In the genomic region with DNA sequence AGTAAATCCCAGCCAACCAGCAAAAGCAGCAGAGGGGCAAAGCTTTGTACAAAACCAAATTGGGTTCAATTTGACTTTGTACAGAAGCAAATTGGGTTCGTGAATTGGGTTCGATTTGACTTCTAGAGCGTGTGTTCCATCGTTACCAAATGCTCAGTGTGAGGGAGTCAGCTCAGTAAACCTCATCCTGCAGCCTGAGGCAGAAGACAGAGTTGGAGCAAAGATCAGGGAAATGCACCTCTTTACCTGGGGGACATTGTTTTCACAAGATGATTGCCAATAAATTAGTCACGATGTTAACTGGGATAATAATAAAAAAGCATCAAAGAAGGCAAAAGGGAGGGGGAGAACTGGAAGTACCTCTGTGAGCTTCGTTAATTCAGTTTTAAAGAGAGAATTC, we compare ENCODE assay signal across 10 cellular contexts. TPM values are rescaled to one million over a fixed set of nuclear protein-coding genes. Genes with fewer than 3 reads are reported as not detected.
DNase-seq lines count a peak whose midpoint lies in the region; ATAC-seq and TF ChIP-seq lines count a peak whose summit lies in the region.
"Had no signal": no experiment of that assay in that cellular context is flagged by ENCODE, and none has a peak within 500 bp of the region (broad histone marks: within the 10 kb centered on the region; RNA-seq: fewer than 3 reads in every experiment).

No MANE protein-coding gene starts in this region.

- peak overlapping the region in 9 of 10 donors; percentile 50 to 92 (median 72) for H3K4me3 Mint-ChIP-seq in naive thymus-derived CD8-positive, alpha-beta T cell

- H3K4me3 ChIP-seq in left ventricle myocardium inferior = peak overlapping the region; percentile 92
- peak overlapping the region in 56 of 59 donors; percentile 4 to 85 (median 73) for H3K4me3 ChIP-seq in dorsolateral prefrontal cortex
- no peak overlapping the region for H3K4me3 ChIP-seq in HAP-1

- H3K4me1 Mint-ChIP-seq in naive thymus-derived CD8-positive, alpha-beta T cell = peaks cover 32 to 40% (median 34%) of the 10 kb centered on the region in 4 donors

- H3K9me3 ChIP-seq in left ventricle myocardium inferior (replicated peaks) = no peaks in the 10 kb centered on the region
- H3K9me3 ChIP-seq in HAP-1 = no peaks in the 10 kb centered on the region; the same call in 1 of the 2 replicates

- DNase-seq in left ventricle myocardium inferior = no peak
- no peak for DNase-seq in left cardiac atrium
- no peak for DNase-seq in dorsolateral prefrontal cortex
- DNase-seq in naive thymus-derived CD8-positive, alpha-beta T cell = no peak
- no peak for DNase-seq in HAP-1 (ENCODE audit: low spot score in 2 of 2)
- no peak for DNase-seq in stimulated activated CD4-positive, alpha-beta T cell treated with anti-CD3 and anti-CD28 coated beads, Interleukin-4, amount 100 ng/mL, for 1 hour
- DNase-seq in SKM-1 (lab: John Stamatoyannopoulos, UW; ENCODE audit: unreplicated experiment) = no peak
- DNase-seq in NCI-H2107 treated with DMSO at 0.1 percent for 48 hours (lab: John Stamatoyannopoulos, UW; ENCODE audit: unreplicated experiment) = no peak
- DNase-seq: DMS 273 treated with DMSO at 0.1 percent for 48 hours; NK-92 treated with Interleukin-12 subunit alpha and Interleukin-12 subunit beta, amount 100 ng/mL, for 24 hours had no signal

- peaks cover 0 to 5% (median 0%) of the 10 kb centered on the region in 9 donors for H3K9me3 Mint-ChIP-seq in naive thymus-derived CD8-positive, alpha-beta T cell

- peak overlapping the region; percentile 96 for H3K27ac ChIP-seq in left ventricle myocardium inferior (replicated peaks)
- H3K27ac ChIP-seq in dorsolateral prefrontal cortex = peak overlapping the region in 45 of 59 donors; percentile 7 to 96 (median 71)

- POLR2A ChIA-PET in naive thymus-derived CD8-positive, alpha-beta T cell (lab: Charles Lee) = no interaction called here

- intact Hi-C loops in left ventricle myocardium inferior (cut with micrococcal nuclease) = no loop called here
- intact Hi-C loops in left cardiac atrium (cut with DNase I) = loop anchor here (5.0 to 10.0 kb wide), 3 partner anchors 38 to 105 kb away; no protein-coding TSS in a partner anchor
- intact Hi-C loops in dorsolateral prefrontal cortex (cut with DNase I) = no loop called here

- H3K4me1 ChIP-seq in left ventricle myocardium inferior = peaks cover 49% of the 10 kb centered on the region
- peaks cover 5% of the 10 kb centered on the region; the same call in 1 of the 2 replicates for H3K4me1 ChIP-seq in HAP-1

- no peak for ATAC-seq in left cardiac atrium
- no peak for ATAC-seq in naive thymus-derived CD8-positive, alpha-beta T cell

- H3K36me3 ChIP-seq in left ventricle myocardium inferior (no peaks in the 10 kb centered on the region), HAP-1 (replicated peaks) (no peaks in the 10 kb centered on the region)

- in situ Hi-C loops in HAP-1 (cut with MboI; ENCODE audit: low sequenced_read_pairs) = no loop called here

- peaks cover 0 to 5% (median 0%) of the 10 kb centered on the region in 5 donors for H3K27me3 Mint-ChIP-seq in naive thymus-derived CD8-positive, alpha-beta T cell

- H3K36me3 Mint-ChIP-seq in naive thymus-derived CD8-positive, alpha-beta T cell = peaks cover 0 to 5% (median 5%) of the 10 kb centered on the region in 3 donors

- TF ChIP-seq CTCF in left ventricle myocardium inferior (IDR thresholded peaks at IDR 0.05; ENCODE audit: borderline replicate concordance) (no peak), dorsolateral prefrontal cortex (IDR thresholded peaks at IDR 0.05 in 54 of 56, conservative IDR thresholded peaks at IDR 0.05 in 2 of 56; ENCODE audit: low read depth in 1 of 56, partially characterized antibody in 56 of 56) (no peak)

- peak overlapping the region in 9 of 10 donors; percentile 15 to 94 (median 54) for H3K27ac Mint-ChIP-seq in naive thymus-derived CD8-positive, alpha-beta T cell

- H3K27me3 ChIP-seq in left ventricle myocardium inferior (ENCODE audit: low read depth) (no peaks in the 10 kb centered on the region), dorsolateral prefrontal cortex (peaks cover 0 to 45% (median 20%) of the 10 kb centered on the region in 45 donors), HAP-1 (ENCODE audit: low read depth) (no peaks in the 10 kb centered on the region)

RNA-seq across cellular contexts. Expression of a gene that starts 1.5 kb away (rescaled TPM):
- 13.8 TPM for total RNA-seq in left ventricle myocardium inferior
- 10 to 100 TPM; 12.7 to 24.3 TPM for total RNA-seq in left cardiac atrium
- 10 to 100 TPM in 2 of 120 experiments, 1 to 10 TPM in 117, under 1 TPM in 1; 0.95 to 11.3 (median 3.6) TPM for total RNA-seq in dorsolateral prefrontal cortex
- total RNA-seq in naive thymus-derived CD8-positive, alpha-beta T cell = 1 to 10 TPM; 2.2 to 2.9 TPM
- 1 to 10 TPM; 2.4 to 4.5 (median 3.3) TPM for polyA plus RNA-seq in naive thymus-derived CD8-positive, alpha-beta T cell

RNA-seq across cellular contexts. Expression of a gene that starts 55.4 kb away (rescaled TPM):
- total RNA-seq in left ventricle myocardium inferior (28.0 TPM), left cardiac atrium (10 to 100 TPM; 23.7 to 27.0 TPM), dorsolateral prefrontal cortex (10 to 100 TPM; 39.9 to 64.4 (median 50.7) TPM)
- 10 to 100 TPM; 34.3 to 38.1 TPM for total RNA-seq in naive thymus-derived CD8-positive, alpha-beta T cell
- polyA plus RNA-seq in naive thymus-derived CD8-positive, alpha-beta T cell = 10 to 100 TPM; 10.4 to 26.9 (median 18.1) TPM

Comparison
In these comparisons a context has a peak if more than half of its experiments do, and no peak if none do; other contexts are left out.
1. intact Hi-C loops: an anchor here in left cardiac atrium (5.0 to 10.0 kb wide); none called in left ventricle myocardium inferior and dorsolateral prefrontal cortex.